Comparison of ENCODE assay signal across 2 cellular contexts in genomic region chr12:32198555-32198954, GRCh38.
A peak's percentile ranks its signal among the peaks of the same experiment; 100 is the strongest.
TF ChIP-seq lines count a peak whose summit lies in the region.

No MANE protein-coding gene starts in this region.

TF ChIP-seq in SK-N-SH, 30 proteins besides CTCF, POLR2A, EP300 and RAD21 (continued from another document):
- TF ChIP-seq REST (IDR thresholded peaks at IDR 0.05; ENCODE audit: low read depth, low read length) = no peak
- peak; percentile 13; the same call in 1 of the 2 replicates for TF ChIP-seq TCF12 (IDR thresholded peaks at IDR 0.05)
- TF ChIP-seq PBX3 (IDR thresholded peaks at IDR 0.05) = 0 out of 2 replicates have a peak, but pooled peaks have one; percentile 45

TF ChIP-seq in SK-N-SH treated with all-trans-retinoic acid at 6 μM for 48 hours, 23 proteins besides CTCF, POLR2A, EP300 and RAD21 (continued from another document):
- TF ChIP-seq SNAI2 (CRISPR knock-in tag; IDR thresholded peaks at IDR 0.05) (no peak), ESRRG (CRISPR knock-in tag; IDR thresholded peaks at IDR 0.05) (no peak), ZNF70 (CRISPR knock-in tag; IDR thresholded peaks at IDR 0.05) (no peak), TCF4 (CRISPR knock-in tag; IDR thresholded peaks at IDR 0.05; ENCODE audit: borderline replicate concordance) (no peak), ZFP30 (CRISPR knock-in tag; IDR thresholded peaks at IDR 0.05) (no peak), PATZ1 (CRISPR knock-in tag; IDR thresholded peaks at IDR 0.05; ENCODE audit: borderline replicate concordance) (no peak), BACH2 (CRISPR knock-in tag; IDR thresholded peaks at IDR 0.05; ENCODE audit: borderline replicate concordance) (no peak), TSHZ2 (CRISPR knock-in tag; IDR thresholded peaks at IDR 0.05) (no peak), ZNF565 (CRISPR knock-in tag; conservative IDR thresholded peaks at IDR 0.05; ENCODE audit: low read depth) (no peak), PPARA (CRISPR knock-in tag; IDR thresholded peaks at IDR 0.05; ENCODE audit: borderline replicate concordance) (no peak), ZNF8 (CRISPR knock-in tag; IDR thresholded peaks at IDR 0.05) (no peak), CREB5 (CRISPR knock-in tag; IDR thresholded peaks at IDR 0.05; ENCODE audit: low read depth) (no peak), POU6F1 (CRISPR knock-in tag; IDR thresholded peaks at IDR 0.05; ENCODE audit: borderline replicate concordance, low read depth) (no peak), ZFP3 (CRISPR knock-in tag; IDR thresholded peaks at IDR 0.05) (no peak)
